In the genomic region with DNA sequence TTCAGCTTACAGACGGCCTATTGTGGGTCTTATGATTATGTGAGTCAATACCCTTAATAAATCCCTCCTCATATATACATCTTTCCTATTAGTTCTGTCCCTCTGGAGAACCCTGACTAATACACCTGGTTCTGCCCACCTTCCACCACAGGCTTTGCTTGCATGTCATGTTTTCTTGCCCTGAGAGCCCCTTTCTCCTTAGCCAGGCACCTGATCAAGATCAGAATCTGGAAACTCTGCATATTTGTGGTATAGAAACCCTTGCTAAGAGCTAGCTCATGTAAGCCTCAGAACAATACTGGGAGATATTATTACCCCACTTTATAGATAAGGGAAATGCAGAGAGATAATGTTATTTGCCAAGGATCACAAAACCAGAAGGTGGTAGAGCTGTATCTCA, we compare ENCODE assay signal across 20 cellular contexts. TPM values are rescaled to one million over a fixed set of nuclear protein-coding genes. Genes with fewer than 3 reads are reported as not detected.
"Had no signal": no experiment of that assay in that cellular context is flagged by ENCODE, and none has a peak within 500 bp of the region (broad histone marks: within the 10 kb centered on the region; RNA-seq: fewer than 3 reads in every experiment).

No MANE protein-coding gene starts in this region.

- H3K36me3 ChIP-seq: colonic mucosa, esophagus squamous epithelium, gastroesophageal sphincter, heart left ventricle, left lung, lower lobe of right lung had no signal

- H3K4me1 ChIP-seq: colonic mucosa, esophagus squamous epithelium, foreskin keratinocyte, lower lobe of right lung had no signal

- H3K9me3 ChIP-seq: colonic mucosa, esophagus squamous epithelium, gastroesophageal sphincter, heart left ventricle, left lung, lower lobe of right lung had no signal

- H3K27me3 ChIP-seq: colonic mucosa, esophagus squamous epithelium, gastroesophageal sphincter, heart left ventricle, left lung had no signal

- ATAC-seq: effector memory CD8-positive, alpha-beta T cell; esophagus mucosa; foreskin keratinocyte; gastroesophageal sphincter; heart left ventricle; left cardiac atrium; left lung; left ventricle myocardium superior; lower lobe of right lung; naive thymus-derived CD4-positive, alpha-beta T cell had no signal

- DNase-seq: colonic mucosa; cortex of kidney; effector CD8-positive, alpha-beta T cell; effector memory CD8-positive, alpha-beta T cell; endodermal cell; erythroblast; esophagus squamous epithelium; foreskin keratinocyte; heart left ventricle; hippocampal formation; left cardiac atrium; left lung; left ventricle myocardium superior; lower lobe of right lung; mesenchymal stem cell; midbrain; naive thymus-derived CD4-positive, alpha-beta T cell had no signal

- H3K27ac ChIP-seq: colonic mucosa, epithelial cell of prostate, esophagus squamous epithelium, foreskin keratinocyte, gastroesophageal sphincter, heart left ventricle, left lung, lower lobe of right lung had no signal

- H3K4me3 ChIP-seq: colonic mucosa, esophagus squamous epithelium, gastroesophageal sphincter, heart left ventricle, left lung, lower lobe of right lung had no signal

RNA-seq across cellular contexts. Expression of a gene that starts 52.9 kb away (rescaled TPM):
- polyA plus RNA-seq: naive thymus-derived CD4-positive, alpha-beta T cell had no signal
